ENCODE assay signal across 10 cellular contexts in the genomic region with DNA sequence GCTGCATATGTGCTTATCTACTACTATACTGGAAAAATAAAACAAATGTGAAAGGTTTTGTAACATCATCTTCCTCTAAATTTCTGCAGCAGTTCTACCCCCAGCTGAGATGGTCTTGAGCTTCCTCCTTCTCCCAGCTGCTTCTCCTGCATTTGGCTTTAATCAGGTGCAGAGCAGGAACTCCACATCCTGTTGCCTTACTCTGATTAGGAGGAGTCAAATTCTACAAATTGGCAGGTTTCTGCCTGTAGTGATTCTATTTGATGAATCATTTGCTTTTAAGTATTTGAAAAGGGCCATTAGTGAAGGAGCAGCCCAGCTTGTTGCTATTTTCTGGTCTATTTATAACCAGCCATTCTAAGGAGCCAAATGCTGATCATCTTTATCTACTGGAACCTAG.
DNase-seq lines count a peak whose midpoint lies in the region; ATAC-seq and TF ChIP-seq lines count a peak whose summit lies in the region.
"Had no signal": no experiment of that assay in that cellular context is flagged by ENCODE, and none has a peak within 500 bp of the region (broad histone marks: within the 10 kb centered on the region; RNA-seq: fewer than 3 reads in every experiment).

No MANE protein-coding gene starts in this region.

- H3K36me3 Mint-ChIP-seq in CD8-positive, alpha-beta memory T cell = peaks cover 0 to 27% (median 2%) of the 10 kb centered on the region in 3 donors

- TF ChIP-seq CTCF in fibroblast of pulmonary artery (IDR thresholded peaks at IDR 0.05; ENCODE audit: low read length, missing control alignments) = no peak
- no peak for TF ChIP-seq CTCF in colonic mucosa (IDR thresholded peaks at IDR 0.05)

- no peak for ATAC-seq in HG02852 (IDR thresholded peaks at IDR 0.05; ENCODE audit: unreplicated experiment)

- POLR2A ChIA-PET in CD8-positive, alpha-beta memory T cell (lab: Charles Lee) = no interaction called here

- CTCF ChIA-PET in CD8-positive, alpha-beta memory T cell (lab: Charles Lee) = no interaction called here

- no peaks in the 10 kb centered on the region for H3K27me3 Mint-ChIP-seq in CD8-positive, alpha-beta memory T cell

- no peak overlapping the region for H3K9ac ChIP-seq in colonic mucosa (ENCODE audit: low read depth in 2 of 2, low read length in 2 of 2)

- H3K9me3 ChIP-seq in colonic mucosa = no peaks in the 10 kb centered on the region
- no peaks in the 10 kb centered on the region for H3K9me3 ChIP-seq in CD8-positive, alpha-beta memory T cell (ENCODE audit: low read length)
- H3K9me3 ChIP-seq: gastrocnemius medialis had no signal

- intact Hi-C loops in colonic mucosa (cut with DNase I) = no loop called here

- H3K4me3 Mint-ChIP-seq in CD8-positive, alpha-beta memory T cell = no peak overlapping the region

- no peak overlapping the region for H3K4me3 ChIP-seq in fibroblast of pulmonary artery (replicated peaks; ENCODE audit: low read depth, low read length)
- no peak overlapping the region for H3K4me3 ChIP-seq in colonic mucosa
- H3K4me3 ChIP-seq in CD8-positive, alpha-beta memory T cell (ENCODE audit: low read length) = no peak overlapping the region
- H3K4me3 ChIP-seq: gastrocnemius medialis had no signal

- peaks cover 3% of the 10 kb centered on the region for H3K4me1 ChIP-seq in colonic mucosa
- H3K4me1 ChIP-seq in CD8-positive, alpha-beta memory T cell (ENCODE audit: insufficient read depth, low read length) = peaks cover 11% of the 10 kb centered on the region

- no peak overlapping the region for H3K27ac ChIP-seq in colonic mucosa
- H3K27ac ChIP-seq in CD8-positive, alpha-beta memory T cell (ENCODE audit: low read depth, low read length) = no peak overlapping the region

- H3K36me3 ChIP-seq in colonic mucosa = no peaks in the 10 kb centered on the region
- no peaks in the 10 kb centered on the region for H3K36me3 ChIP-seq in CD8-positive, alpha-beta memory T cell (ENCODE audit: insufficient read depth, low read length)
- H3K36me3 ChIP-seq: gastrocnemius medialis had no signal

- peaks cover 0 to 7% (median 3%) of the 10 kb centered on the region in 5 donors for H3K9me3 Mint-ChIP-seq in CD8-positive, alpha-beta memory T cell

- H3K4me1 Mint-ChIP-seq in CD8-positive, alpha-beta memory T cell = peaks cover 3 to 15% (median 4%) of the 10 kb centered on the region in 3 donors

- no peak overlapping the region for H3K27ac Mint-ChIP-seq in CD8-positive, alpha-beta memory T cell

- DNase-seq in AML-193 (lab: John Stamatoyannopoulos, UW) = peak; percentile 71 to 82
- DNase-seq in HS-5 (ENCODE audit: low read depth) = peak; percentile 14
- DNase-seq in NOMO-1 treated with dmso at 0.1 percent for 144 hours (lab: John Stamatoyannopoulos, UW; ENCODE audit: unreplicated experiment) = peak; percentile 6
- peak; percentile 8 for DNase-seq in fibroblast of pulmonary artery (ENCODE audit: low read depth)
- no peak for DNase-seq in stimulated activated CD4-positive, alpha-beta T cell treated with anti-CD3 and anti-CD28 coated beads, Interleukin-15, amount 100 ng/mL, for 24 hours
- DNase-seq in colonic mucosa = no peak
- no peak for DNase-seq in CD8-positive, alpha-beta memory T cell
- DNase-seq: T-helper 1 cell had no signal

- H3K27me3 ChIP-seq in colonic mucosa = no peaks in the 10 kb centered on the region
- H3K27me3 ChIP-seq in CD8-positive, alpha-beta memory T cell (ENCODE audit: insufficient read depth, low read length, poor library complexity, severe bottlenecking) = no peaks in the 10 kb centered on the region
- H3K27me3 ChIP-seq: gastrocnemius medialis had no signal

Comparison
In these comparisons a context has a peak if more than half of its experiments do, and no peak if none do; other contexts are left out.
1. DNase-seq: peak in AML-193 (2 of 2), HS-5 (single experiment), NOMO-1 treated with dmso at 0.1 percent for 144 hours (single experiment) and fibroblast of pulmonary artery (single experiment); none in stimulated activated CD4-positive, alpha-beta T cell treated with anti-CD3 and anti-CD28 coated beads, Interleukin-15, amount 100 ng/mL, for 24 hours (single experiment), colonic mucosa (single experiment) and CD8-positive, alpha-beta memory T cell (0 of 5).